ENCODE assay signal across 17 cellular contexts in the genomic region with DNA sequence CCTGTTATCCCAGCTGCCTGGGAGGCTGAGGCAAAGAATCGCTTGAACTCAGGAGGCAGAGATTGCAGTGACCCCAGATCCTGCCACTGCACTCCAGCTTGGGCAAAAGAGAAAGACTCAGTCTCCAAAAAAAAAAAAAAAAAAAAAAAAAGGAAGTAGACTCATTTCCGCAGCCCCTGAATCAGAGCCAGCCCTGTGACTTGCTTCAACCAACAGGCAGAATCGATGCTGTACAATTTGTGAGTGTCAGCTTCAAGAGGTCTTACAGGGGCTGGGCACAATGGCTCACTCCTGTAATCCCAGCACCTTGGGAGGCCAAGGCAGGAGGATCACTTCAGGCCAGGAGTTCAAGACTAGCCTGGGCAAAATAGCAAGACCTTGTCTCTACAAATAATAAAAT. TPM values are rescaled to one million over a fixed set of nuclear protein-coding genes. Genes with fewer than 3 reads are reported as not detected.
DNase-seq lines count a peak whose midpoint lies in the region; ATAC-seq and TF ChIP-seq lines count a peak whose summit lies in the region.
"Had no signal": no experiment of that assay in that cellular context is flagged by ENCODE, and none has a peak within 500 bp of the region (broad histone marks: within the 10 kb centered on the region; RNA-seq: fewer than 3 reads in every experiment).

No MANE protein-coding gene starts in this region.

- no peaks in the 10 kb centered on the region for H3K4me1 ChIP-seq in Caco-2
- H3K4me1 ChIP-seq: pancreas, vagina had no signal

- in situ Hi-C loops in brain microvascular endothelial cell (cut with HindIII; ENCODE audit: low pct_ligation_motif_present, low sequenced_read_pairs) = no loop called here

- TF ChIP-seq CTCF in brain microvascular endothelial cell (IDR thresholded peaks at IDR 0.05; ENCODE audit: low read depth, low read length, missing control alignments) (no peak), Caco-2 (IDR thresholded peaks at IDR 0.05; ENCODE audit: insufficient read depth in 1 of 2, low read depth in 1 of 2, low read length in 1 of 2, severe bottlenecking in 1 of 2, unreplicated experiment in 1 of 2) (no peak), osteocyte (IDR thresholded peaks at IDR 0.05) (no peak)

- peaks cover 0 to 5% of the 10 kb centered on the region in 2 donors for H3K36me3 Mint-ChIP-seq in activated T-cell treated with anti-CD3 and anti-CD28 coated beads, Interleukin-2, amount 50 U/mL, for 72 hours (ENCODE audit: insufficient read depth in 2 of 2)
- peaks cover 31% of the 10 kb centered on the region for H3K36me3 Mint-ChIP-seq in activated T-cell treated with anti-CD3 and anti-CD28 coated beads, Interleukin-2, amount 50 U/mL, for 24 hours (ENCODE audit: low read depth)
- H3K36me3 Mint-ChIP-seq in Caco-2 (ENCODE audit: insufficient read depth, unreplicated experiment) (peaks cover 12% of the 10 kb centered on the region), osteocyte (ENCODE audit: unreplicated experiment) (peaks cover 4% of the 10 kb centered on the region)

- no peak overlapping the region for H3K4me3 Mint-ChIP-seq in activated T-cell treated with anti-CD3 and anti-CD28 coated beads, Interleukin-2, amount 50 U/mL, for 72 hours
- no peak overlapping the region for H3K4me3 Mint-ChIP-seq in activated T-cell treated with anti-CD3 and anti-CD28 coated beads, Interleukin-2, amount 50 U/mL, for 24 hours
- H3K4me3 Mint-ChIP-seq in Caco-2 (ENCODE audit: unreplicated experiment) (no peak overlapping the region), osteocyte (ENCODE audit: unreplicated experiment) (no peak overlapping the region)
- H3K4me3 Mint-ChIP-seq: effector memory CD8-positive, alpha-beta T cell had no signal

- peak; percentile 31 to 61 for ATAC-seq in activated T-cell treated with anti-CD3 and anti-CD28 coated beads, Interleukin-2, amount 50 U/mL, for 72 hours (replicated peaks in 1 of 2)
- no peak for ATAC-seq in GM21723 (IDR thresholded peaks at IDR 0.05; ENCODE audit: unreplicated experiment)
- ATAC-seq: effector memory CD8-positive, alpha-beta T cell; Panc1; pancreas had no signal

- CTCF ChIA-PET in Caco-2 (lab: Charles Lee) = no interaction called here

- H3K9me3 Mint-ChIP-seq in activated T-cell treated with anti-CD3 and anti-CD28 coated beads, Interleukin-2, amount 50 U/mL, for 72 hours = no peaks in the 10 kb centered on the region
- H3K9me3 Mint-ChIP-seq in activated T-cell treated with anti-CD3 and anti-CD28 coated beads, Interleukin-2, amount 50 U/mL, for 24 hours = no peaks in the 10 kb centered on the region
- H3K9me3 Mint-ChIP-seq in Caco-2 (ENCODE audit: unreplicated experiment) = no peaks in the 10 kb centered on the region
- no peaks in the 10 kb centered on the region for H3K9me3 Mint-ChIP-seq in osteocyte (ENCODE audit: unreplicated experiment)
- H3K9me3 Mint-ChIP-seq: effector memory CD8-positive, alpha-beta T cell had no signal

- POLR2A ChIA-PET in Caco-2 (lab: Charles Lee) = no interaction called here

- H3K27me3 Mint-ChIP-seq in activated T-cell treated with anti-CD3 and anti-CD28 coated beads, Interleukin-2, amount 50 U/mL, for 72 hours (ENCODE audit: low read depth) = no peaks in the 10 kb centered on the region
- H3K27me3 Mint-ChIP-seq in activated T-cell treated with anti-CD3 and anti-CD28 coated beads, Interleukin-2, amount 50 U/mL, for 24 hours = no peaks in the 10 kb centered on the region
- no peaks in the 10 kb centered on the region for H3K27me3 Mint-ChIP-seq in Caco-2 (ENCODE audit: insufficient read depth, unreplicated experiment)
- H3K27me3 Mint-ChIP-seq in osteocyte (ENCODE audit: unreplicated experiment) = no peaks in the 10 kb centered on the region
- H3K27me3 Mint-ChIP-seq: effector memory CD8-positive, alpha-beta T cell had no signal

- peaks cover 14% of the 10 kb centered on the region for H3K4me1 Mint-ChIP-seq in activated T-cell treated with anti-CD3 and anti-CD28 coated beads, Interleukin-2, amount 50 U/mL, for 72 hours (ENCODE audit: low read depth)
- peaks cover 9% of the 10 kb centered on the region for H3K4me1 Mint-ChIP-seq in activated T-cell treated with anti-CD3 and anti-CD28 coated beads, Interleukin-2, amount 50 U/mL, for 24 hours (ENCODE audit: low read depth)
- no peaks in the 10 kb centered on the region for H3K4me1 Mint-ChIP-seq in Caco-2 (ENCODE audit: low read depth, unreplicated experiment)
- no peaks in the 10 kb centered on the region for H3K4me1 Mint-ChIP-seq in osteocyte (ENCODE audit: unreplicated experiment)

- H3K36me3 ChIP-seq in brain microvascular endothelial cell (replicated peaks) (peaks cover 9% of the 10 kb centered on the region), Caco-2 (ENCODE audit: control insufficient read depth, insufficient read depth, low read length) (peaks cover 1% of the 10 kb centered on the region; the same call in 1 of the 2 replicates)
- H3K36me3 ChIP-seq: pancreas had no signal

- no peak overlapping the region for H3K4me3 ChIP-seq in brain microvascular endothelial cell (ENCODE audit: low read depth, low read length)
- H3K4me3 ChIP-seq in Caco-2 (ENCODE audit: low read depth, low read length) = no peak overlapping the region
- H3K4me3 ChIP-seq: pancreas, vagina had no signal

- no peak for DNase-seq in activated T-cell treated with anti-CD3 and anti-CD28 coated beads, Interleukin-2, amount 50 U/mL, for 72 hours
- DNase-seq in activated T-cell treated with anti-CD3 and anti-CD28 coated beads, Interleukin-2, amount 50 U/mL, for 24 hours = no peak
- DNase-seq in MV-4-11 (lab: John Stamatoyannopoulos, UW) (peak; percentile 76), brain microvascular endothelial cell (peak; percentile 50), non-pigmented ciliary epithelial cell (ENCODE audit: low read depth) (peak; percentile 30), Caco-2 (no peak), osteocyte (ENCODE audit: extremely low spot score, unreplicated experiment) (no peak)
- DNase-seq: ACHN; DMS153; effector memory CD8-positive, alpha-beta T cell; NCI-H1092; pancreas; T1000 had no signal

- BruUV-seq in Caco-2 (replicated peaks; lab: Mats Ljungman, UMichigan) = no TSS peak

- H3K27me3 ChIP-seq in brain microvascular endothelial cell (replicated peaks) (no peaks in the 10 kb centered on the region), Caco-2 (replicated peaks; ENCODE audit: control insufficient read depth, insufficient read depth, low read length) (no peaks in the 10 kb centered on the region)
- H3K27me3 ChIP-seq: pancreas, vagina had no signal

- no peak overlapping the region for H3K27ac Mint-ChIP-seq in activated T-cell treated with anti-CD3 and anti-CD28 coated beads, Interleukin-2, amount 50 U/mL, for 72 hours
- no peak overlapping the region for H3K27ac Mint-ChIP-seq in activated T-cell treated with anti-CD3 and anti-CD28 coated beads, Interleukin-2, amount 50 U/mL, for 24 hours
- no peak overlapping the region for H3K27ac Mint-ChIP-seq in Caco-2 (ENCODE audit: unreplicated experiment)
- no peak overlapping the region for H3K27ac Mint-ChIP-seq in osteocyte (ENCODE audit: unreplicated experiment)
- H3K27ac Mint-ChIP-seq: effector memory CD8-positive, alpha-beta T cell had no signal

- H3K9me3 ChIP-seq in Caco-2 = no peaks in the 10 kb centered on the region
- H3K9me3 ChIP-seq: pancreas, vagina had no signal

- intact Hi-C loops in Caco-2 (cut with micrococcal nuclease; ENCODE audit: unreplicated experiment) = no loop called here

- H3K27ac ChIP-seq in brain microvascular endothelial cell = no peak overlapping the region
- H3K27ac ChIP-seq: HL-60, pancreas, vagina had no signal

RNA-seq across cellular contexts. Expression of a gene that starts 12.8 kb away (rescaled TPM):
- 10 to 100 TPM; 34.5 to 43.3 TPM for total RNA-seq in activated T-cell treated with anti-CD3 and anti-CD28 coated beads, Interleukin-2, amount 50 U/mL, for 72 hours
- total RNA-seq in Caco-2 (2022) (53.9 and 54.3 TPM in 2 replicates), osteocyte (22.0 and 24.1 TPM in 2 replicates)

RNA-seq across cellular contexts. Expression of a gene that starts 13.5 kb away (rescaled TPM):
- total RNA-seq in activated T-cell treated with anti-CD3 and anti-CD28 coated beads, Interleukin-2, amount 50 U/mL, for 72 hours = under 1 TPM; 0.14 to 0.31 TPM
- 0.75 and 1.0 TPM in 2 replicates for total RNA-seq in Caco-2 (2022)
- total RNA-seq in osteocyte = 0.37 and 0.86 TPM in 2 replicates

RNA-seq across cellular contexts. Expression of a gene that starts 29.4 kb away (rescaled TPM):
- 10 to 100 TPM; 26.1 to 28.0 TPM for total RNA-seq in activated T-cell treated with anti-CD3 and anti-CD28 coated beads, Interleukin-2, amount 50 U/mL, for 72 hours
- total RNA-seq in Caco-2 (2022) = 24.0 and 24.4 TPM in 2 replicates
- 6.8 and 7.5 TPM in 2 replicates for total RNA-seq in osteocyte

RNA-seq across cellular contexts. Expression of a gene that starts 57.4 kb away (rescaled TPM):
- 1 to 10 TPM in 1 of 2 donors, under 1 TPM in 1; 0.91 to 2.0 TPM for total RNA-seq in activated T-cell treated with anti-CD3 and anti-CD28 coated beads, Interleukin-2, amount 50 U/mL, for 72 hours
- 0.11 and 0.30 TPM in 2 replicates for total RNA-seq in Caco-2 (2022)
- 0.11 TPM in 1 of 2 replicates, not detected in the other for total RNA-seq in osteocyte

Comparison
In these comparisons a context has a peak if more than half of its experiments do, and no peak if none do; other contexts are left out.
1. DNase-seq: peak in MV-4-11 (single experiment), brain microvascular endothelial cell (single experiment) and non-pigmented ciliary epithelial cell (single experiment); none in activated T-cell treated with anti-CD3 and anti-CD28 coated beads, Interleukin-2, amount 50 U/mL, for 72 hours (0 of 2), activated T-cell treated with anti-CD3 and anti-CD28 coated beads, Interleukin-2, amount 50 U/mL, for 24 hours (single experiment), Caco-2 (0 of 2) and osteocyte (single experiment).